Comparison of ENCODE assay signal across 1 cellular context in the genomic region with DNA sequence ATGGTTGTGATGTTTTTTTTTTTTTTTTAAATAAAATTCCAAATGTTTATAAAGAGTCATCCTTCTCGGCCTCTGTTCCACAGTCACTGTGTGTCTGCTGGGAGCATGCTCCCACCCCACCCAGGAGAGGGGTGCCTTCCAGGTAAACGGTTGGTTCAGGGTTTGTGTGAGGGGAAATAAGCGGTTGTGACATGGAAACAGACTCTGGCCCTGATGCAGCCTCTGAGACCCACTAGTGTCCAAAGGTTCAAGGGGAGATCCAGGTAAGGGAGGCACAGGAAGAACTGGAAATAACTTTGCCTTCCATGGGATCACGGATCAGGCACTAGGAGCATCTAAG.
TF ChIP-seq lines count a peak whose summit lies in the region.

No MANE protein-coding gene starts in this region.

TF ChIP-seq in GM23338, 12 proteins besides CTCF, POLR2A, EP300 and RAD21 (continued from another document):
- TF ChIP-seq, protein P1, sequence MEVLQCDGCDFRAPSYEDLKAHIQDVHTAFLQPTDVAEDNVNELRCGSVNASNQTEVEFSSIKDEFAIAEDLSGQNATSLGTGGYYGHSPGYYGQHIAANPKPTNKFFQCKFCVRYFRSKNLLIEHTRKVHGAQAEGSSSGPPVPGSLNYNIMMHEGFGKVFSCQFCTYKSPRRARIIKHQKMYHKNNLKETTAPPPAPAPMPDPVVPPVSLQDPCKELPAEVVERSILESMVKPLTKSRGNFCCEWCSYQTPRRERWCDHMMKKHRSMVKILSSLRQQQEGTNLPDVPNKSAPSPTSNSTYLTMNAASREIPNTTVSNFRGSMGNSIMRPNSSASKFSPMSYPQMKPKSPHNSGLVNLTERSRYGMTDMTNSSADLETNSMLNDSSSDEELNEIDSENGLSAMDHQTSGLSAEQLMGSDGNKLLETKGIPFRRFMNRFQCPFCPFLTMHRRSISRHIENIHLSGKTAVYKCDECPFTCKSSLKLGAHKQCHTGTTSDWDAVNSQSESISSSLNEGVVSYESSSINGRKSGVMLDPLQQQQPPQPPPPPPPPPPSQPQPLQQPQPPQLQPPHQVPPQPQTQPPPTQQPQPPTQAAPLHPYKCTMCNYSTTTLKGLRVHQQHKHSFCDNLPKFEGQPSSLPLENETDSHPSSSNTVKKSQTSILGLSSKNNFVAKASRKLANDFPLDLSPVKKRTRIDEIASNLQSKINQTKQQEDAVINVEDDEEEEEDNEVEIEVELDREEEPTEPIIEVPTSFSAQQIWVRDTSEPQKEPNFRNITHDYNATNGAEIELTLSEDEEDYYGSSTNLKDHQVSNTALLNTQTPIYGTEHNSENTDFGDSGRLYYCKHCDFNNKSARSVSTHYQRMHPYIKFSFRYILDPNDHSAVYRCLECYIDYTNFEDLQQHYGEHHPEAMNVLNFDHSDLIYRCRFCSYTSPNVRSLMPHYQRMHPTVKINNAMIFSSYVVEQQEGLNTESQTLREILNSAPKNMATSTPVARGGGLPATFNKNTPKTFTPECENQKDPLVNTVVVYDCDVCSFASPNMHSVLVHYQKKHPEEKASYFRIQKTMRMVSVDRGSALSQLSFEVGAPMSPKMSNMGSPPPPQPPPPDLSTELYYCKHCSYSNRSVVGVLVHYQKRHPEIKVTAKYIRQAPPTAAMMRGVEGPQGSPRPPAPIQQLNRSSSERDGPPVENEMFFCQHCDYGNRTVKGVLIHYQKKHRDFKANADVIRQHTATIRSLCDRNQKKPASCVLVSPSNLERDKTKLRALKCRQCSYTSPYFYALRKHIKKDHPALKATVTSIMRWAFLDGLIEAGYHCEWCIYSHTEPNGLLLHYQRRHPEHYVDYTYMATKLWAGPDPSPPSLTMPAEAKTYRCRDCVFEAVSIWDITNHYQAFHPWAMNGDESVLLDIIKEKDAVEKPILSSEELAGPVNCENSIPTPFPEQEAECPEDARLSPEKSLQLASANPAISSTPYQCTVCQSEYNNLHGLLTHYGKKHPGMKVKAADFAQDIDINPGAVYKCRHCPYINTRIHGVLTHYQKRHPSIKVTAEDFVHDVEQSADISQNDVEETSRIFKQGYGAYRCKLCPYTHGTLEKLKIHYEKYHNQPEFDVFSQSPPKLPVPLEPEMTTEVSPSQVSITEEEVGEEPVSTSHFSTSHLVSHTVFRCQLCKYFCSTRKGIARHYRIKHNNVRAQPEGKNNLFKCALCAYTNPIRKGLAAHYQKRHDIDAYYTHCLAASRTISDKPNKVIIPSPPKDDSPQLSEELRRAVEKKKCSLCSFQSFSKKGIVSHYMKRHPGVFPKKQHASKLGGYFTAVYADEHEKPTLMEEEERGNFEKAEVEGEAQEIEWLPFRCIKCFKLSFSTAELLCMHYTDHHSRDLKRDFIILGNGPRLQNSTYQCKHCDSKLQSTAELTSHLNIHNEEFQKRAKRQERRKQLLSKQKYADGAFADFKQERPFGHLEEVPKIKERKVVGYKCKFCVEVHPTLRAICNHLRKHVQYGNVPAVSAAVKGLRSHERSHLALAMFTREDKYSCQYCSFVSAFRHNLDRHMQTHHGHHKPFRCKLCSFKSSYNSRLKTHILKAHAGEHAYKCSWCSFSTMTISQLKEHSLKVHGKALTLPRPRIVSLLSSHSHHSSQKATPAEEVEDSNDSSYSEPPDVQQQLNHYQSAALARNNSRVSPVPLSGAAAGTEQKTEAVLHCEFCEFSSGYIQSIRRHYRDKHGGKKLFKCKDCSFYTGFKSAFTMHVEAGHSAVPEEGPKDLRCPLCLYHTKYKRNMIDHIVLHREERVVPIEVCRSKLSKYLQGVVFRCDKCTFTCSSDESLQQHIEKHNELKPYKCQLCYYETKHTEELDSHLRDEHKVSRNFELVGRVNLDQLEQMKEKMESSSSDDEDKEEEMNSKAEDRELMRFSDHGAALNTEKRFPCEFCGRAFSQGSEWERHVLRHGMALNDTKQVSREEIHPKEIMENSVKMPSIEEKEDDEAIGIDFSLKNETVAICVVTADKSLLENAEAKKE (CRISPR knock-in tag; IDR thresholded peaks at IDR 0.05): no peak
- no peak for TF ChIP-seq ZNF114 (CRISPR knock-in tag; IDR thresholded peaks at IDR 0.05)
- no peak for TF ChIP-seq ZNF331 (CRISPR knock-in tag; IDR thresholded peaks at IDR 0.05; ENCODE audit: low read depth)
- TF ChIP-seq JUNB (IDR thresholded peaks at IDR 0.05; ENCODE audit: unreplicated experiment): no peak
- TF ChIP-seq POLR2AphosphoS5 (IDR thresholded peaks at IDR 0.05; ENCODE audit: low read depth): no peak
- no peak for TF ChIP-seq CREB1 (CRISPR knock-in tag; IDR thresholded peaks at IDR 0.05; ENCODE audit: low read depth)
- TF ChIP-seq EZH2phosphoT487 (IDR thresholded peaks at IDR 0.05; ENCODE audit: unreplicated experiment): no peak
- no peak for TF ChIP-seq NANOG (IDR thresholded peaks at IDR 0.05; ENCODE audit: borderline replicate concordance)
- no peak for TF ChIP-seq EZH2 (IDR thresholded peaks at IDR 0.05; ENCODE audit: low read depth, unreplicated experiment)
TF ChIP-seq in GM23338: peak in this region for 0.
